8 cellular contexts compared by ENCODE assay signal in the genomic region with DNA sequence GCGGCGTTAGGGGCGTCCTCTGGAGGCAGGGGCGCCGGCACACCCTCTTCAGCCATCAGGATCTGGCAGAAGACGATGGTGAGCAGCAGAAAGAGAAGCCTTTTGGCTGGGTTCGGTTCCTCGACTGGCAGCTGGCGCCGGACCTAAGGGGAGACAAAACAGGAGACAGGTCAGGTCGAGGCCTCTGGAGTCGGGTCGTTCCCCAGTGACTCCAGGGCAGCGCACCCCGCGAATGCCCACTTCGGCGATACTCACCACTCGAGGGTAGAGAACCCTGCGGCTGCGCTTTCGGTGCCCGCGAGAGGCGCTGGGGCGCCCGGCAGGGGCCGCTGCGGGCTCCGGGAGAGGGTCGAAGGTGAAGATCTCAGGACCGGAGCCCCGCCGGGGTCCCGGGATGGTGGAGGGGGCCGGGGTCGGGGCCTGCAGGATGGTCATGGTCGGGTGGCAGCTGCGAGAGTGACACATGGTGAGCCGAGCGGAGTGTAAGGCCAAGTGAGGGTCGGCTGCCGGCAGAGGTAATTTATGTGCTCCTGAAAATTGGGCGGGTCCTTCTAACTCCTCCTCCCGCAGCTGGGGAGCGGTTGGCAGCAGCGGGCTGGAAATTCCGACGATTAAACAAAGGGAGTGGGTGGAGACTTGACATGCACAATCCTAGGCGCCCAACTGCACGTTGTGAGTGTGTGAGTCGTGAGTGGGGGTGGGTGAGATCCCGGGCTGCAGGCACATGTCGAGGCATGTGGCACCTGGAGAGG. TPM values are rescaled to one million over a fixed set of nuclear protein-coding genes. Genes with fewer than 3 reads are reported as not detected.
DNase-seq lines count a peak whose midpoint lies in the region; ATAC-seq and TF ChIP-seq lines count a peak whose summit lies in the region.

Gene IER3, minus strand, starts transcription at position 494 of the 752 bp plus-strand sequence. Its CDS starts 29 bp downstream, at position 465.

- H3K4me1 Mint-ChIP-seq in CD4-positive, alpha-beta T cell (ENCODE audit: low read depth) = peaks cover 54% of the 10 kb centered on the region
- H3K4me1 Mint-ChIP-seq in activated CD4-positive, alpha-beta memory T cell treated with anti-CD3 and anti-CD28 coated beads, Interleukin-2, amount 10 ng/mL, durations not matched to agents 7 days and 5 days = peaks cover 50% of the 10 kb centered on the region

- H3K4me3 ChIP-seq in HAP-1 = peak within 1 kb of the TSS; percentile 78

- H3K27ac ChIP-seq in CD4-positive, alpha-beta T cell (ENCODE audit: low read depth, low read length) = peak within 1 kb of the TSS; percentile 76

- H3K4me1 ChIP-seq in HAP-1 = peaks cover 10% of the 10 kb centered on the region

- peak; percentile 62 for ATAC-seq in CD4-positive, alpha-beta T cell (ENCODE audit: poor library complexity)

- no peaks in the 10 kb centered on the region for H3K9me3 ChIP-seq in CD4-positive, alpha-beta T cell (ENCODE audit: control insufficient read depth, low read length)
- H3K9me3 ChIP-seq in HAP-1 = no peaks in the 10 kb centered on the region

- peak within 1 kb of the TSS; percentile 97 for H3K4me3 Mint-ChIP-seq in CD4-positive, alpha-beta T cell
- H3K4me3 Mint-ChIP-seq in activated CD4-positive, alpha-beta memory T cell treated with anti-CD3 and anti-CD28 coated beads, Interleukin-2, amount 10 ng/mL, durations not matched to agents 7 days and 5 days = peak within 1 kb of the TSS; percentile 92

- H3K27me3 ChIP-seq in CD4-positive, alpha-beta T cell (ENCODE audit: control insufficient read depth, insufficient read depth, low read length) = no peaks in the 10 kb centered on the region
- H3K27me3 ChIP-seq in HAP-1 (ENCODE audit: low read depth) = no peaks in the 10 kb centered on the region

- peak; percentile 82 for TF ChIP-seq CTCF in CD4-positive, alpha-beta T cell (IDR thresholded peaks at IDR 0.05)

- intact Hi-C loops in CD4-positive, alpha-beta T cell (cut with DNase I, micrococcal nuclease) = loop anchor here (1.0 to 10.0 kb wide), 6 partner anchors 83 to 343 kb away; no protein-coding TSS in a partner anchor

- in situ Hi-C loops in HAP-1 (cut with MboI; ENCODE audit: low sequenced_read_pairs) = loop anchor here (10.0 kb wide), 1 partner anchor 331 kb away; no protein-coding TSS in a partner anchor

- H3K27ac Mint-ChIP-seq in CD4-positive, alpha-beta T cell = peak within 1 kb of the TSS; percentile 91
- peak within 1 kb of the TSS; percentile 85 for H3K27ac Mint-ChIP-seq in activated CD4-positive, alpha-beta memory T cell treated with anti-CD3 and anti-CD28 coated beads, Interleukin-2, amount 10 ng/mL, durations not matched to agents 7 days and 5 days

- POLR2A ChIA-PET in CD4-positive, alpha-beta T cell (lab: Charles Lee) = interaction anchor here (0.5 to 2.1 kb wide), 8 partner anchors 9 to 343 kb away, joined by 3 to 11 read pairs (median 3); no protein-coding TSS in a partner anchor
- POLR2A ChIA-PET in activated CD4-positive, alpha-beta memory T cell treated with anti-CD3 and anti-CD28 coated beads, Interleukin-2, amount 10 ng/mL, durations not matched to agents 7 days and 5 days (lab: Charles Lee) = interaction anchor here (1.0 to 2.3 kb wide), 11 partner anchors 13 to 169 kb away, joined by 3 to 8 read pairs (median 4); partner anchors contain the start of gene VARS2

- H3K36me3 ChIP-seq in HAP-1 (replicated peaks) = peaks cover 21% of the 10 kb centered on the region

- H3K27me3 Mint-ChIP-seq in CD4-positive, alpha-beta T cell = no peaks in the 10 kb centered on the region
- H3K27me3 Mint-ChIP-seq in activated CD4-positive, alpha-beta memory T cell treated with anti-CD3 and anti-CD28 coated beads, Interleukin-2, amount 10 ng/mL, durations not matched to agents 7 days and 5 days = peaks cover 6% of the 10 kb centered on the region

- H3K9me3 Mint-ChIP-seq in CD4-positive, alpha-beta T cell = no peaks in the 10 kb centered on the region
- no peaks in the 10 kb centered on the region for H3K9me3 Mint-ChIP-seq in activated CD4-positive, alpha-beta memory T cell treated with anti-CD3 and anti-CD28 coated beads, Interleukin-2, amount 10 ng/mL, durations not matched to agents 7 days and 5 days

- DNase-seq in CD4-positive, alpha-beta T cell = peak; percentile 42 to 74 (median 56)
- DNase-seq in HAP-1 (ENCODE audit: low spot score in 2 of 2) (peak; percentile 84 to 89), NCI-H524 treated with DMSO at 0.1 percent for 48 hours (lab: John Stamatoyannopoulos, UW) (peak; percentile 16), lung microvascular endothelial cell (ENCODE audit: low read depth in 2 of 2) (peak; percentile 97 to 98), NCI-H446 (lab: John Stamatoyannopoulos, UW) (no peak)
- peak; percentile 73 for DNase-seq in activated CD4-positive, alpha-beta memory T cell treated with anti-CD3 and anti-CD28 coated beads, Interleukin-2, amount 10 ng/mL, durations not matched to agents 7 days and 5 days
- peak; percentile 60 for DNase-seq in effector CD8-positive, alpha-beta T cell (lab: John Stamatoyannopoulos, UW)
- DNase-seq in stimulated activated CD4-positive, alpha-beta T cell treated with anti-CD3 and anti-CD28 coated beads, TNF-alpha, amount 100 ng/mL, for 1 hour (ENCODE audit: low read depth in 3 of 3, low spot score in 1 of 3) = peak in 2 of 3 donors; percentile 59 to 89

- CTCF ChIA-PET in CD4-positive, alpha-beta T cell (lab: Charles Lee) = interaction anchor here (0.6 to 2.5 kb wide), 12 partner anchors 8 to 251 kb away, joined by 3 to 12 read pairs (median 3); partner anchors contain the start of gene DDR1
- CTCF ChIA-PET in activated CD4-positive, alpha-beta memory T cell treated with anti-CD3 and anti-CD28 coated beads, Interleukin-2, amount 10 ng/mL, durations not matched to agents 7 days and 5 days (lab: Charles Lee) = interaction anchor here (0.6 to 2.0 kb wide), 11 partner anchors 11 to 336 kb away, joined by 3 to 8 read pairs (median 3); partner anchors contain the start of gene MDC1

- peaks cover 25% of the 10 kb centered on the region for H3K36me3 Mint-ChIP-seq in CD4-positive, alpha-beta T cell (ENCODE audit: low read depth)
- peaks cover 33% of the 10 kb centered on the region for H3K36me3 Mint-ChIP-seq in activated CD4-positive, alpha-beta memory T cell treated with anti-CD3 and anti-CD28 coated beads, Interleukin-2, amount 10 ng/mL, durations not matched to agents 7 days and 5 days (ENCODE audit: low read depth)

RNA-seq across cellular contexts. Expression of gene IER3, which starts in this region (rescaled TPM):
- total RNA-seq in CD4-positive, alpha-beta T cell = 1 to 10 TPM; 5.7 to 5.8 TPM
- 10 to 100 TPM; 11.2 to 13.1 TPM for total RNA-seq in activated CD4-positive, alpha-beta memory T cell treated with anti-CD3 and anti-CD28 coated beads, Interleukin-2, amount 10 ng/mL, durations not matched to agents 7 days and 5 days
- 72.6 and 148 TPM in 2 replicates for total RNA-seq in lung microvascular endothelial cell

Comparison
In these comparisons a context has a peak if more than half of its experiments do, and no peak if none do; other contexts are left out.
1. DNase-seq: peak in CD4-positive, alpha-beta T cell (10 of 10), HAP-1 (2 of 2), NCI-H524 treated with DMSO at 0.1 percent for 48 hours (single experiment), activated CD4-positive, alpha-beta memory T cell treated with anti-CD3 and anti-CD28 coated beads, Interleukin-2, amount 10 ng/mL, durations not matched to agents 7 days and 5 days (single experiment), effector CD8-positive, alpha-beta T cell (single experiment), lung microvascular endothelial cell (2 of 2) and stimulated activated CD4-positive, alpha-beta T cell treated with anti-CD3 and anti-CD28 coated beads, TNF-alpha, amount 100 ng/mL, for 1 hour (2 of 3); none in NCI-H446 (0 of 2).